ENCODE assay signal across 2 cellular contexts in the genomic region with DNA sequence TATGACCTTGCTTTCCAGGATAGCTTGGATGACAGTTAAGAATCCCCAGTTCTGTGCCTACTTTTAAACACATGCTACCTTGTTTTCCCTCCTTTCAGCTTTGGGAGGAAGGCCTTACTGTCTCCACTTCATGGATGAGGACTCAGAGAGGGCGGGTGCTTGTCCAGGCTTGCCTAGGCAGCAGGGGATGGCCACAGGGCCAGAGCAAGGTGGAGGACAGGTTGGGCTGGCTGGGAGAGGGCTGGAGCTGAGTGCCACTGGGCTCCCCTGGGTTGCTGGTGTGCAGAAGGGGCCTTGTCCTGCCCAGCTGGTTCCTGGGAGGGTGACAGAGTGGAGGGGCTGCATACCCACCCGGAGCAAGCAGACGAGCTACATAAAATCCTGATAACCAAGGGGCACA.
TF ChIP-seq lines count a peak whose summit lies in the region.

No MANE protein-coding gene starts in this region.

TF ChIP-seq in IMR-90, 13 proteins besides CTCF, POLR2A, EP300 and RAD21 (continued from another document):
- TF ChIP-seq FOS (IDR thresholded peaks at IDR 0.05; ENCODE audit: low read depth, low read length) = no peak
- TF ChIP-seq MAZ (IDR thresholded peaks at IDR 0.05; ENCODE audit: borderline replicate concordance, low read depth, low read length) = no peak
- no peak for TF ChIP-seq NFE2L2 (IDR thresholded peaks at IDR 0.05; ENCODE audit: low read depth, low read length)
- no peak for TF ChIP-seq BHLHE40 (IDR thresholded peaks at IDR 0.05; ENCODE audit: low read depth, low read length)
- no peak for TF ChIP-seq MAFK (IDR thresholded peaks at IDR 0.05; ENCODE audit: low read depth, low read length)
- TF ChIP-seq, protein P1, sequence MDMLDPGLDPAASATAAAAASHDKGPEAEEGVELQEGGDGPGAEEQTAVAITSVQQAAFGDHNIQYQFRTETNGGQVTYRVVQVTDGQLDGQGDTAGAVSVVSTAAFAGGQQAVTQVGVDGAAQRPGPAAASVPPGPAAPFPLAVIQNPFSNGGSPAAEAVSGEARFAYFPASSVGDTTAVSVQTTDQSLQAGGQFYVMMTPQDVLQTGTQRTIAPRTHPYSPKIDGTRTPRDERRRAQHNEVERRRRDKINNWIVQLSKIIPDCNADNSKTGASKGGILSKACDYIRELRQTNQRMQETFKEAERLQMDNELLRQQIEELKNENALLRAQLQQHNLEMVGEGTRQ (IDR thresholded peaks at IDR 0.05; ENCODE audit: low read depth, low read length) = no peak
- no peak for TF ChIP-seq RCOR1 (IDR thresholded peaks at IDR 0.05; ENCODE audit: insufficient replicate concordance, low read length)
- no peak for TF ChIP-seq MXI1 (IDR thresholded peaks at IDR 0.05; ENCODE audit: borderline replicate concordance, low read depth, low read length)
- TF ChIP-seq CHD1 (IDR thresholded peaks at IDR 0.05; ENCODE audit: low read depth, low read length) = no peak

TF ChIP-seq in SK-N-SH treated with all-trans-retinoic acid at 6 μM for 48 hours, 23 proteins besides CTCF, POLR2A, EP300 and RAD21 (continued from another document):
- TF ChIP-seq, protein P2, sequence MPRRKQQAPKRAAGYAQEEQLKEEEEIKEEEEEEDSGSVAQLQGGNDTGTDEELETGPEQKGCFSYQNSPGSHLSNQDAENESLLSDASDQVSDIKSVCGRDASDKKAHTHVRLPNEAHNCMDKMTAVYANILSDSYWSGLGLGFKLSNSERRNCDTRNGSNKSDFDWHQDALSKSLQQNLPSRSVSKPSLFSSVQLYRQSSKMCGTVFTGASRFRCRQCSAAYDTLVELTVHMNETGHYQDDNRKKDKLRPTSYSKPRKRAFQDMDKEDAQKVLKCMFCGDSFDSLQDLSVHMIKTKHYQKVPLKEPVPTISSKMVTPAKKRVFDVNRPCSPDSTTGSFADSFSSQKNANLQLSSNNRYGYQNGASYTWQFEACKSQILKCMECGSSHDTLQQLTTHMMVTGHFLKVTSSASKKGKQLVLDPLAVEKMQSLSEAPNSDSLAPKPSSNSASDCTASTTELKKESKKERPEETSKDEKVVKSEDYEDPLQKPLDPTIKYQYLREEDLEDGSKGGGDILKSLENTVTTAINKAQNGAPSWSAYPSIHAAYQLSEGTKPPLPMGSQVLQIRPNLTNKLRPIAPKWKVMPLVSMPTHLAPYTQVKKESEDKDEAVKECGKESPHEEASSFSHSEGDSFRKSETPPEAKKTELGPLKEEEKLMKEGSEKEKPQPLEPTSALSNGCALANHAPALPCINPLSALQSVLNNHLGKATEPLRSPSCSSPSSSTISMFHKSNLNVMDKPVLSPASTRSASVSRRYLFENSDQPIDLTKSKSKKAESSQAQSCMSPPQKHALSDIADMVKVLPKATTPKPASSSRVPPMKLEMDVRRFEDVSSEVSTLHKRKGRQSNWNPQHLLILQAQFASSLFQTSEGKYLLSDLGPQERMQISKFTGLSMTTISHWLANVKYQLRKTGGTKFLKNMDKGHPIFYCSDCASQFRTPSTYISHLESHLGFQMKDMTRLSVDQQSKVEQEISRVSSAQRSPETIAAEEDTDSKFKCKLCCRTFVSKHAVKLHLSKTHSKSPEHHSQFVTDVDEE (CRISPR knock-in tag; IDR thresholded peaks at IDR 0.05) = no peak
- TF ChIP-seq TCF4 (CRISPR knock-in tag; IDR thresholded peaks at IDR 0.05; ENCODE audit: borderline replicate concordance) (no peak), ZNF565 (CRISPR knock-in tag; conservative IDR thresholded peaks at IDR 0.05; ENCODE audit: low read depth) (no peak)
